8 cellular contexts compared by ENCODE assay signal in the genomic region with DNA sequence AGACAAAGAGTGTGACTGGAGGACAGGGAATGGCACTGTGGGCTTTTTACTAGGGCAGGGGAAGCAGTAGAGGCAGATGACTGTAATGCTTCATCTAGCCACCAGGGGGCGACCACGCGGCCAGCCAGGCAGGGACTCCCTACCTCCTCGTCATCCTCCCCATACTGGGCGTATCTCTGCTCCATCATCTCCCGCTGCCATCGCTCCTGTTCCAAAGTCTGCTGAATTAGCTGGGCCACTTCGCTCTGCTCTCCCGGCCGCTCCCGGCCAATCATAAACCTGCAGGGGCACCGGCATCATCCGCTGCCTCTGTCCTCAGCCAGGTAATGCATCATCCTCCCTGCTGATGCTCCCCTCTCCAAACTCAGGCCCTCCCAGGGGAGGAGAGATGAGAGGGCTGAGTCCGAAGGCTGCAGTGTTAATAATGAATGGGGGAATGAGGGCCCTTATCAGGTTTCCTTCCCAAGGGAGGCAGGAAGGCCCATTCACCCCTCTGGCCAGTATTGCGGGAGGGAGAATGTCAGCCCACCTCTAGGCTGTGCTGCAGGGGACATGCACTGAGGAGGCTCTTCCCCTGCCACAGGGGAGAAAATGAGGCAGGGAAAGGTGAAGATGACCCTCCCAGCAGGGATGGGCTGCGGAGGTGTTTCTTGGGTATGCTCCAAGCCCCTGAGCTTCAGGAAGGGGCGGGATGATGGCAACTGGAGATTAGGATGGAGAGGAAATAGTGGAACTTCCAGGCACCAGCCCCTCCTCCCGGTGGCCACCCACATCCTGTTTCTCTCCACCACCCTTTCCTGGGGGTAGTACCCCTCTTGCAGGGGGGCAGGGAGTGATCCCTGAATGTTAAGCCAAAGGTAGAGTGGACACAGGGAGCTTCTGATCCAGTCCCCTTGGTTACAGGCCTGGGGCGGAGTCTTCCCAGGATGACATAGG. TPM values are rescaled to one million over a fixed set of nuclear protein-coding genes. Genes with fewer than 3 reads are reported as not detected.
DNase-seq lines count a peak whose midpoint lies in the region; ATAC-seq and TF ChIP-seq lines count a peak whose summit lies in the region.

No MANE protein-coding gene starts in this region.

- H3K36me3 ChIP-seq in HCT116 (ENCODE audit: control insufficient read depth in 1 of 2, insufficient read depth in 2 of 2, low read length in 2 of 2) (peaks cover 82 to 98% of the 10 kb centered on the region in 2 experiments), mesendoderm (ENCODE audit: control insufficient read depth, insufficient read depth, low read length) (peaks cover 16% of the 10 kb centered on the region)

- no peaks in the 10 kb centered on the region for H3K79me1 ChIP-seq in mesendoderm (ENCODE audit: low read length)

- no peaks in the 10 kb centered on the region for H3K27me3 ChIP-seq in HCT116 (ENCODE audit: insufficient read depth, low read length)
- H3K27me3 ChIP-seq in mesendoderm (ENCODE audit: insufficient read depth, low read length, poor library complexity) = no peaks in the 10 kb centered on the region

- H4K5ac ChIP-seq in mesendoderm (ENCODE audit: low read length) = no peak overlapping the region

- no peak overlapping the region for H3K4ac ChIP-seq in mesendoderm (ENCODE audit: low read depth, low read length)

- H3K27ac ChIP-seq in HCT116 (ENCODE audit: low read depth, low read length) (peak overlapping the region; percentile 13; the same call in 1 of the 2 replicates), mesendoderm (ENCODE audit: low read depth, low read length) (no peak overlapping the region)

- no peak overlapping the region for H2AK5ac ChIP-seq in mesendoderm (ENCODE audit: low read length)

- no peak overlapping the region for H2BK120ac ChIP-seq in mesendoderm (ENCODE audit: low read depth, low read length)

- H3K4me2 ChIP-seq in HCT116 (ENCODE audit: low read length) (no peak overlapping the region), mesendoderm (ENCODE audit: low read length) (no peak overlapping the region)

- H3K18ac ChIP-seq in mesendoderm (ENCODE audit: low read length) = no peak overlapping the region

- H2BK15ac ChIP-seq in mesendoderm (replicated peaks; ENCODE audit: low read depth) = no peak overlapping the region

- no peak overlapping the region for H3K4me3 ChIP-seq in HCT116 (replicated peaks in 1 of 2; ENCODE audit: low read depth in 1 of 2, low read length in 2 of 2)
- no peak overlapping the region for H3K4me3 ChIP-seq in mesendoderm (ENCODE audit: low read length)

- no peaks in the 10 kb centered on the region for H3K27me3 Mint-ChIP-seq in activated CD8-positive, alpha-beta T cell treated with anti-CD3 and anti-CD28 coated beads for 36 hours

- H3K9me2 ChIP-seq in HCT116 (ENCODE audit: insufficient read depth) = no peaks in the 10 kb centered on the region

- no CpG with 5 or more reads among the region's 19 CpGs for WGBS in mesendoderm (ENCODE audit: extremely low coverage, insufficient coverage, low lambda C conversion rate)

- no peak overlapping the region for H3K4me3 Mint-ChIP-seq in activated CD8-positive, alpha-beta T cell treated with anti-CD3 and anti-CD28 coated beads for 36 hours

- H3K9ac ChIP-seq in HCT116 (ENCODE audit: low read length) = no peak overlapping the region
- H3K9ac ChIP-seq in mesendoderm (ENCODE audit: low read length) = no peak overlapping the region

- H3K79me2 ChIP-seq in HCT116 (ENCODE audit: insufficient read depth, low read length) (peaks cover 56% of the 10 kb centered on the region), mesendoderm (ENCODE audit: control insufficient read depth, insufficient read depth, low read length) (no peaks in the 10 kb centered on the region)

- no peak overlapping the region for H2BK5ac ChIP-seq in mesendoderm (ENCODE audit: low read length)

- H3K4me1 ChIP-seq in HCT116 (ENCODE audit: control insufficient read depth in 1 of 2, insufficient read depth in 2 of 2, low read length in 2 of 2) (peaks cover 0 to 9% of the 10 kb centered on the region in 2 experiments; a peak in 1 of 4 replicates), mesendoderm (ENCODE audit: control insufficient read depth, low read depth, low read length) (peaks cover 4% of the 10 kb centered on the region)

- BruUV-seq in HCT116 (replicated peaks; lab: Mats Ljungman, UMichigan) = no TSS peak

- peak; percentile 93 for ATAC-seq in HCT116
- peak; percentile 90 for ATAC-seq in activated CD8-positive, alpha-beta T cell treated with anti-CD3 and anti-CD28 coated beads for 36 hours
- ATAC-seq in HG02642 (IDR thresholded peaks at IDR 0.05; ENCODE audit: poor library complexity, unreplicated experiment) = no peak

- H4K20me1 ChIP-seq in HCT116 (ENCODE audit: insufficient read depth) = peaks cover 4% of the 10 kb centered on the region; the same call in 1 of the 2 replicates

- no peak overlapping the region for H4K8ac ChIP-seq in mesendoderm (ENCODE audit: low read depth, low read length)

- H3K36me3 Mint-ChIP-seq in activated CD8-positive, alpha-beta T cell treated with anti-CD3 and anti-CD28 coated beads for 36 hours (ENCODE audit: low read depth) = peaks cover 76% of the 10 kb centered on the region

- intact Hi-C loops in HCT116 (cut with micrococcal nuclease) = loop anchor here (1.0 kb wide), 1 partner anchor 58 kb away; no protein-coding TSS in a partner anchor
- intact Hi-C loops in activated CD8-positive, alpha-beta T cell treated with anti-CD3 and anti-CD28 coated beads for 36 hours (cut with micrococcal nuclease) = no loop called here

- H3K56ac ChIP-seq in mesendoderm (ENCODE audit: low read length) = peak overlapping the region; percentile 67

- TF ChIP-seq POLR2A in HCT116 (IDR thresholded peaks at IDR 0.05; ENCODE audit: borderline replicate concordance, extremely low read depth, insufficient read depth, insufficient read length) = no peak

- RAD21 ChIA-PET in HCT116 (lab: Charles Lee; ENCODE audit: low non-redundant PET in 1 of 2, low total read pairs in 2 of 2, uncharacterized antibody in 2 of 2, unreplicated experiment in 2 of 2) = no interaction called here

- peak; percentile 72 to 97 (median 89) for TF ChIP-seq CTCF in HCT116 (IDR thresholded peaks at IDR 0.05 in 2 of 3, conservative IDR thresholded peaks at IDR 0.05 in 1 of 3; ENCODE audit: borderline replicate concordance in 1 of 3, insufficient read depth in 1 of 3, low read depth in 2 of 3, low read length in 2 of 3)
- peak; percentile 94 for TF ChIP-seq CTCF in activated CD8-positive, alpha-beta T cell treated with anti-CD3 and anti-CD28 coated beads for 36 hours (IDR thresholded peaks at IDR 0.05)

- POLR2A ChIA-PET in HCT116 (lab: Charles Lee) = interaction anchor here (1.7 kb wide), 1 partner anchor 12 kb away, joined by 4 read pairs; no protein-coding TSS in a partner anchor
- POLR2A ChIA-PET in activated CD8-positive, alpha-beta T cell treated with anti-CD3 and anti-CD28 coated beads for 36 hours (lab: Charles Lee) = interaction anchor here (0.6 to 2.5 kb wide), 5 partner anchors 12 to 46 kb away, joined by 3 to 15 read pairs (median 3); no protein-coding TSS in a partner anchor

- no peaks in the 10 kb centered on the region for H3K9me3 ChIP-seq in HCT116 (ENCODE audit: control insufficient read depth in 1 of 2, insufficient read depth in 1 of 2, low read depth in 1 of 2, low read length in 2 of 2)

- H3K23ac ChIP-seq in mesendoderm (ENCODE audit: low read length) = no peak overlapping the region

- H3K27ac Mint-ChIP-seq in activated CD8-positive, alpha-beta T cell treated with anti-CD3 and anti-CD28 coated beads for 36 hours = peak overlapping the region; percentile 61

- TF ChIP-seq RAD21 in HCT116 (IDR thresholded peaks at IDR 0.05; ENCODE audit: low read depth) = no peak; the same call in none of the 2 replicates

- peaks cover 53% of the 10 kb centered on the region for H3K4me1 Mint-ChIP-seq in activated CD8-positive, alpha-beta T cell treated with anti-CD3 and anti-CD28 coated beads for 36 hours (ENCODE audit: low read depth)

- DNase-seq in DMS 273 (lab: John Stamatoyannopoulos, UW; ENCODE audit: unreplicated experiment) (peak; percentile 87), HCT116 (ENCODE audit: low read depth, low spot score) (peak; percentile 63), NCI-H526 treated with DMSO at 0.1 percent for 48 hours (lab: John Stamatoyannopoulos, UW) (peak; percentile 68), mesendoderm (peak; percentile 94)
- peak; percentile 87 for DNase-seq in activated CD8-positive, alpha-beta T cell treated with anti-CD3 and anti-CD28 coated beads for 36 hours
- DNase-seq in effector CD4-positive, alpha-beta T cell = peak; percentile 76
- DNase-seq in stimulated activated CD8-positive, alpha-beta memory T cell treated with anti-CD3 and anti-CD28 coated beads, Interleukin-4, amount 100 ng/mL, for 24 hours (ENCODE audit: low read depth) = peak; percentile 68

- H3K9me3 Mint-ChIP-seq in activated CD8-positive, alpha-beta T cell treated with anti-CD3 and anti-CD28 coated beads for 36 hours = no peaks in the 10 kb centered on the region

- CTCF ChIA-PET in HCT116 (lab: Charles Lee) = interaction anchor here (0.6 to 2.2 kb wide), 9 partner anchors 10 to 46 kb away, joined by 3 to 5 read pairs (median 4); partner anchors contain the start of gene SGCA
- CTCF ChIA-PET in activated CD8-positive, alpha-beta T cell treated with anti-CD3 and anti-CD28 coated beads for 36 hours (lab: Charles Lee) = interaction anchor here (0.7 to 4.5 kb wide), 21 partner anchors 9 to 157 kb away, joined by 3 to 58 read pairs (median 6); partner anchors contain the start of genes PPP1R9B, SAMD14 and SGCA

- no peak overlapping the region for H2AFZ ChIP-seq in HCT116 (ENCODE audit: low read depth, low read length, poor library complexity, severe bottlenecking)

RNA-seq across cellular contexts. Expression of gene SAMD14, which starts 10.3 kb away (rescaled TPM):
- 1.5 TPM for total RNA-seq in HCT116 (2021; ENCODE audit: unreplicated experiment)
- polyA plus RNA-seq in HCT116 (2012) = 0.74 and 0.79 TPM in 2 replicates
- total RNA-seq in activated CD8-positive, alpha-beta T cell treated with anti-CD3 and anti-CD28 coated beads for 36 hours = 1 to 10 TPM in 1 of 2 experiments, under 1 TPM in 1; 0.47 to 1.3 TPM
- polyA plus RNA-seq in mesendoderm (2013, experiment 1 of 2) = 1.2 TPM
- 1.1 TPM for polyA plus RNA-seq in mesendoderm (2013, experiment 2 of 2)

RNA-seq across cellular contexts. Expression of gene PPP1R9B, which starts 10.3 kb away (rescaled TPM):
- 112 TPM for total RNA-seq in HCT116 (2021; ENCODE audit: unreplicated experiment)
- 65.7 and 68.5 TPM in 2 replicates for polyA plus RNA-seq in HCT116 (2012)
- 10 to 100 TPM; 52.4 to 56.4 TPM for total RNA-seq in activated CD8-positive, alpha-beta T cell treated with anti-CD3 and anti-CD28 coated beads for 36 hours
- 2.9 TPM for polyA plus RNA-seq in mesendoderm (2013, experiment 1 of 2)
- polyA plus RNA-seq in mesendoderm (2013, experiment 2 of 2) = 2.9 TPM

RNA-seq across cellular contexts. Expression of gene SGCA, which starts 25.6 kb away (rescaled TPM):
- 0.37 TPM for total RNA-seq in HCT116 (2021; ENCODE audit: unreplicated experiment)
- 0.21 and 0.56 TPM in 2 replicates for polyA plus RNA-seq in HCT116 (2012)
- under 1 TPM in 1 of 2 experiments, not detected in 1; 0.34 TPM for total RNA-seq in activated CD8-positive, alpha-beta T cell treated with anti-CD3 and anti-CD28 coated beads for 36 hours
- polyA plus RNA-seq in mesendoderm (2013, experiment 1 of 2) = 0.07 TPM
- polyA plus RNA-seq in mesendoderm (2013, experiment 2 of 2) = 0.13 TPM

RNA-seq across cellular contexts. Expression of gene PDK2, which starts 45.1 kb away (rescaled TPM):
- total RNA-seq in HCT116 (2021; ENCODE audit: unreplicated experiment) = 39.1 TPM
- 62.1 and 68.9 TPM in 2 replicates for polyA plus RNA-seq in HCT116 (2012)
- total RNA-seq in activated CD8-positive, alpha-beta T cell treated with anti-CD3 and anti-CD28 coated beads for 36 hours = 1 to 10 TPM; 6.0 to 7.7 TPM
- polyA plus RNA-seq in mesendoderm (2013, experiment 1 of 2) = 10.1 TPM
- polyA plus RNA-seq in mesendoderm (2013, experiment 2 of 2) = 11.8 TPM
